In genomic region chr4:141896687-141897086, GRCh38 we compare ENCODE assay signal across 23 cellular contexts.
"Had no signal": no experiment of that assay in that cellular context is flagged by ENCODE, and none has a peak within 500 bp of the region (broad histone marks: within the 10 kb centered on the region; RNA-seq: fewer than 3 reads in every experiment).

No MANE protein-coding gene starts in this region.

- H3K27ac ChIP-seq: breast epithelium, coronary artery, WERI-Rb-1 had no signal

- H3K4me3 ChIP-seq: breast epithelium, coronary artery had no signal

- ATAC-seq: activated CD4-positive, alpha-beta T cell treated with anti-CD3 and anti-CD28 coated beads for 36 hours; activated T-cell treated with anti-CD3 and anti-CD28 coated beads, Interleukin-2, amount 50 U/mL, for 72 hours had no signal

- H3K27me3 ChIP-seq: breast epithelium had no signal

- H3K4me1 ChIP-seq: breast epithelium had no signal

- DNase-seq: activated CD4-positive, alpha-beta memory T cell treated with anti-CD3 and anti-CD28 coated beads, Interleukin-2, amount 10 ng/mL, durations not matched to agents 7 days and 5 days; activated CD4-positive, alpha-beta T cell treated with anti-CD3 and anti-CD28 coated beads for 36 hours; activated CD4-positive, alpha-beta T cell treated with anti-CD3 and anti-CD28 coated beads, Interleukin-2, amount 50 U/mL, for 1 hour; activated CD8-positive, alpha-beta memory T cell treated with anti-CD3 and anti-CD28 coated beads, Interleukin-2, amount 50 U/mL, for 4 hours; activated gamma-delta T cell treated with Interleukin-2 at 50 U/mL for 16 hours; activated naive CD4-positive, alpha-beta T cell treated with anti-CD3 and anti-CD28 coated beads, Interleukin-2, amount 10 ng/mL, durations not matched to agents 7 days and 5 days; activated naive CD8-positive, alpha-beta T cell treated with anti-CD3 and anti-CD28 coated beads for 36 hours; activated T-cell treated with anti-CD3 and anti-CD28 coated beads, Interleukin-2, amount 50 U/mL, for 72 hours; anterior cingulate cortex; central memory CD4-positive, alpha-beta T cell; Karpas-422; NCI-H1105; NCI-H1436; NCI-H1694 treated with DMSO at 0.1 percent for 48 hours; NCI-H2029 treated with DMSO at 0.1 percent for 48 hours; NCI-H446; NCI-H524; SHP77 treated with DMSO at 0.1 percent for 48 hours; T-helper 2 cell; T1000; WERI-Rb-1 had no signal

- H3K36me3 ChIP-seq: breast epithelium, WERI-Rb-1 had no signal
